ENCODE assay signal across 1 cellular context in genomic region chr1:6960291-6960758, GRCh38.
A peak's percentile ranks its signal among the peaks of the same experiment; 100 is the strongest.
TF ChIP-seq lines count a peak whose summit lies in the region.

No MANE protein-coding gene starts in this region.

TF ChIP-seq in K562, 482 proteins besides CTCF, POLR2A, EP300 and RAD21 (continued from another document):
- no peak for TF ChIP-seq CUX1 (CRISPR knock-in tag; IDR thresholded peaks at IDR 0.05)
- TF ChIP-seq SMARCA5 (IDR thresholded peaks at IDR 0.05) = no peak
- TF ChIP-seq RCOR1 (IDR thresholded peaks at IDR 0.05; ENCODE audit: borderline replicate concordance in 1 of 2, low read depth in 2 of 2, low read length in 2 of 2) = peak in 1 of 2 experiments; percentile 98; a peak in 3 of 4 replicates
- peak; percentile 38; the same call in 1 of the 2 replicates for TF ChIP-seq CTBP1 (IDR thresholded peaks at IDR 0.05; ENCODE audit: borderline replicate concordance)
- TF ChIP-seq NFATC3 (IDR thresholded peaks at IDR 0.05) = no peak
- peak; percentile 46; the same call in 1 of the 2 replicates for TF ChIP-seq ETV1 (tag; conservative IDR thresholded peaks at IDR 0.05; ENCODE audit: low read depth)
- TF ChIP-seq KDM1A (IDR thresholded peaks at IDR 0.05) = peak; percentile 70 to 73
- peak; percentile 30; the same call in 1 of the 2 replicates for TF ChIP-seq ARID1B (IDR thresholded peaks at IDR 0.05)
